9 cellular contexts compared by ENCODE assay signal in genomic region chr3:63791974-63792373, GRCh38. TPM values are rescaled to one million over a fixed set of nuclear protein-coding genes. Genes with fewer than 3 reads are reported as not detected.
DNase-seq lines count a peak whose midpoint lies in the region; ATAC-seq, FAIRE-seq and TF ChIP-seq lines count a peak whose summit lies in the region.
"Had no signal": no experiment of that assay in that cellular context is flagged by ENCODE, and none has a peak within 500 bp of the region (broad histone marks: within the 10 kb centered on the region; RNA-seq: fewer than 3 reads in every experiment).

No MANE protein-coding gene starts in this region.

- FAIRE-seq in GM19239 (lab: Jason Lieb, UNC), result no peak

- ATAC-seq in SK-N-SH treated with all-trans-retinoic acid at 6 μM for 48 hours, result peak; percentile 74
- no peak for ATAC-seq in aorta (ENCODE audit: low FRiP score)

- H3K4me3 ChIP-seq in A673 (ENCODE audit: low read depth, low read length, poor library complexity, severe bottlenecking) (no peak overlapping the region), aorta (ENCODE audit: low read length in 2 of 2) (no peak overlapping the region)

- intact Hi-C loops in A673 (cut with micrococcal nuclease; ENCODE audit: unreplicated experiment), result loop anchor here (2.0 kb wide), 1 partner anchor 441 kb away; no protein-coding TSS in a partner anchor
- intact Hi-C loops in aorta (cut with DNase I), result no loop called here

- H3K36me3 ChIP-seq in A673 (ENCODE audit: insufficient read depth, low read length, poor library complexity, severe bottlenecking), result no peaks in the 10 kb centered on the region
- H3K36me3 ChIP-seq in aorta (ENCODE audit: control insufficient read depth in 1 of 2, insufficient read depth in 2 of 2, low read length in 1 of 2), result no peaks in the 10 kb centered on the region

- H3K27me3 ChIP-seq in A673 (replicated peaks; ENCODE audit: insufficient read depth, low read depth, low read length, poor library complexity) (no peaks in the 10 kb centered on the region), aorta (ENCODE audit: control insufficient read depth in 1 of 2, insufficient read depth in 2 of 2, low read length in 1 of 2) (no peaks in the 10 kb centered on the region)

- POLR2A ChIA-PET in A673 (lab: Charles Lee; ENCODE audit: low non-redundant PET), result no interaction called here

- WGBS in aorta, 2 donors, result 6 to 18% methylated on average over 1 of the region's 1 CpG

- no peak overlapping the region for H3K27ac ChIP-seq in A673 (ENCODE audit: low read depth, low read length, poor library complexity, severe bottlenecking)
- no peak overlapping the region for H3K27ac ChIP-seq in aorta (ENCODE audit: low read depth in 1 of 2, low read length in 2 of 2)

- in situ Hi-C loops in GM13977 (cut with MboI; ENCODE audit: low pct_unique_long_range_greater_than_20kb, low sequenced_read_pairs, unreplicated experiment), result no loop called here

- H3K4me1 ChIP-seq in A673 (ENCODE audit: insufficient read depth, low read length, poor library complexity, severe bottlenecking), result no peaks in the 10 kb centered on the region
- H3K4me1 ChIP-seq in aorta (ENCODE audit: control insufficient read depth in 1 of 2, insufficient read depth in 2 of 2, low read length in 2 of 2), result no peaks in the 10 kb centered on the region

- BruUV-seq in A673 (replicated peaks; lab: Mats Ljungman, UMichigan), result no TSS peak

- peak; percentile 35; the same call in 1 of the 2 replicates for TF ChIP-seq CTCF in A673 (conservative IDR thresholded peaks at IDR 0.05; ENCODE audit: low read depth, low read length)
- peak; percentile 21 for TF ChIP-seq CTCF in GM13977 (IDR thresholded peaks at IDR 0.05; ENCODE audit: extremely low read depth, insufficient read depth, missing control alignments)

- CTCF ChIA-PET in A673 (lab: Charles Lee), result no interaction called here

- H3K9me3 ChIP-seq in A673 (ENCODE audit: low read depth, low read length, poor library complexity, severe bottlenecking) (no peaks in the 10 kb centered on the region), aorta (ENCODE audit: control insufficient read depth, low read length) (no peaks in the 10 kb centered on the region)

- DNase-seq in A673 (ENCODE audit: low spot score) (peak; percentile 12), GM13977 (ENCODE audit: low spot score) (no peak), glomerular visceral epithelial cell (ENCODE audit: extremely low spot score) (peak; percentile 9), 8988T (no peak), GM19239 (ENCODE audit: insufficient read length, low spot score) (no peak), aorta (no peak)
- no peak for DNase-seq in stimulated activated CD8-positive, alpha-beta memory T cell treated with anti-CD3 and anti-CD28 coated beads, Interleukin-4, amount 100 ng/mL, for 48 hours
- DNase-seq: NCI-H69 had no signal

TF ChIP-seq in SK-N-SH treated with all-trans-retinoic acid at 6 μM for 48 hours, 23 proteins besides CTCF, POLR2A, EP300 and RAD21:
- TF ChIP-seq GLIS3 (CRISPR knock-in tag; IDR thresholded peaks at IDR 0.05) (no peak), ZNF565 (CRISPR knock-in tag; conservative IDR thresholded peaks at IDR 0.05; ENCODE audit: low read depth) (no peak), PPARA (CRISPR knock-in tag; IDR thresholded peaks at IDR 0.05; ENCODE audit: borderline replicate concordance) (no peak), BACH2 (CRISPR knock-in tag; IDR thresholded peaks at IDR 0.05; ENCODE audit: borderline replicate concordance) (no peak), TSHZ2 (CRISPR knock-in tag; IDR thresholded peaks at IDR 0.05) (no peak), ARNTL (CRISPR knock-in tag; IDR thresholded peaks at IDR 0.05; ENCODE audit: borderline replicate concordance, low read depth) (no peak), OSR1 (CRISPR knock-in tag; IDR thresholded peaks at IDR 0.05) (no peak), ZC3H10 (CRISPR knock-in tag; IDR thresholded peaks at IDR 0.05) (no peak), ZNF8 (CRISPR knock-in tag; IDR thresholded peaks at IDR 0.05) (no peak), ZNF70 (CRISPR knock-in tag; IDR thresholded peaks at IDR 0.05) (no peak), SNAI2 (CRISPR knock-in tag; IDR thresholded peaks at IDR 0.05) (no peak), RARB (CRISPR knock-in tag; IDR thresholded peaks at IDR 0.05) (no peak), ZFP30 (CRISPR knock-in tag; IDR thresholded peaks at IDR 0.05) (no peak), PATZ1 (CRISPR knock-in tag; IDR thresholded peaks at IDR 0.05; ENCODE audit: borderline replicate concordance) (no peak), CSDC2 (CRISPR knock-in tag; IDR thresholded peaks at IDR 0.05) (no peak), TOX (CRISPR knock-in tag; IDR thresholded peaks at IDR 0.05; ENCODE audit: borderline replicate concordance) (no peak), POU6F1 (CRISPR knock-in tag; IDR thresholded peaks at IDR 0.05; ENCODE audit: borderline replicate concordance, low read depth) (no peak), CREB5 (CRISPR knock-in tag; IDR thresholded peaks at IDR 0.05; ENCODE audit: low read depth) (no peak), ISL1 (CRISPR knock-in tag; IDR thresholded peaks at IDR 0.05) (no peak), TCF4 (CRISPR knock-in tag; IDR thresholded peaks at IDR 0.05; ENCODE audit: borderline replicate concordance) (no peak)

RNA-seq across cellular contexts. Expression of gene C3orf49, which starts 27.1 kb away (rescaled TPM):
- not detected in 2 replicates for total RNA-seq in A673 (2021)
- total RNA-seq in aorta, result not detected
- not detected for polyA plus RNA-seq in aorta

Comparison
In these comparisons a context has a peak if more than half of its experiments do, and no peak if none do; other contexts are left out.
1. DNase-seq: peak in A673 (single experiment) and glomerular visceral epithelial cell (single experiment); none in GM13977 (single experiment), 8988T (single experiment), GM19239 (single experiment), aorta (0 of 2) and stimulated activated CD8-positive, alpha-beta memory T cell treated with anti-CD3 and anti-CD28 coated beads, Interleukin-4, amount 100 ng/mL, for 48 hours (single experiment).